Comparison of ENCODE assay signal across 24 cellular contexts in the genomic region with DNA sequence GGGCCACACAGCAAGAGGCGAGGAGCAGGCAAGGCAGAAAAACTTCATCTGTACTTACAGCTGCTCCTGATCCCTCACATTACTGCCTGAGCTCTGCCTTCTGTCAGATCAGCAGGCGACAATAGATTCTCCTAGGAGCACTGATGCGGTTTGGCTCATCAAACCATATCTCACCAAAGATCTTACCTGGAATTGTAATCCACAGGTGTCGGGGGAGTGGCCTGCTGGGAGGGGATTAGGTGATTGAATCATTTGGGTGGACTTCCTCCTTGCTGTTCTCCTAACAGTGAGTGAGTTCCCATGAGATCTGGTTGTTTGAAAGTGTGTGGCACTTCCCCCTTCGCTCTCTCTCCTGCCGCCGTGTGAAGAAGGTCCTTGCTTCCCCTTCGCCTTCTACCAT.
"Had no signal": no experiment of that assay in that cellular context is flagged by ENCODE, and none has a peak within 500 bp of the region (broad histone marks: within the 10 kb centered on the region; RNA-seq: fewer than 3 reads in every experiment).

No MANE protein-coding gene starts in this region.

- H3K9me3 Mint-ChIP-seq: mesothelial cell of epicardium had no signal

- H3K27me3 ChIP-seq: dorsolateral prefrontal cortex, esophagus squamous epithelium, gastrocnemius medialis, heart right ventricle, left lung had no signal

- H3K4me1 Mint-ChIP-seq: mesothelial cell of epicardium, naive B cell had no signal

- H3K4me1 ChIP-seq: esophagus squamous epithelium, gastrocnemius medialis, heart right ventricle, left lung, lower lobe of right lung had no signal

- H3K36me3 ChIP-seq: esophagus squamous epithelium, gastrocnemius medialis, heart right ventricle, left lung, lower lobe of right lung had no signal

- DNase-seq: dermis blood vessel endothelial cell; dorsolateral prefrontal cortex; effector CD4-positive, alpha-beta T cell; effector memory CD4-positive, alpha-beta T cell; erythroblast; esophagus squamous epithelium; foreskin fibroblast; foreskin melanocyte; gastrocnemius medialis; glutamatergic neuron; head of caudate nucleus; heart right ventricle; hippocampal formation; left cardiac atrium; left lung; left ventricle myocardium superior; lower lobe of right lung; mesenchymal stem cell; mucosa of descending colon; naive B cell had no signal

- H3K4me3 ChIP-seq: coronary artery, dorsolateral prefrontal cortex, esophagus squamous epithelium, gastrocnemius medialis, heart right ventricle, left lung, lower lobe of right lung, mucosa of descending colon had no signal

- H3K9me3 ChIP-seq: esophagus squamous epithelium, gastrocnemius medialis, heart right ventricle, left lung, lower lobe of right lung, mucosa of descending colon had no signal

- H3K27ac Mint-ChIP-seq: mesothelial cell of epicardium, naive B cell had no signal

- H3K27me3 Mint-ChIP-seq: naive B cell had no signal

- H3K4me3 Mint-ChIP-seq: mesothelial cell of epicardium, naive B cell had no signal

- ATAC-seq: esophagus mucosa, gastrocnemius medialis, heart right ventricle, left cardiac atrium, left lung, left ventricle myocardium superior, lower lobe of right lung, mucosa of descending colon had no signal

- H3K36me3 Mint-ChIP-seq: mesothelial cell of epicardium, naive B cell had no signal

- H3K27ac ChIP-seq: coronary artery, dorsolateral prefrontal cortex, epithelial cell of prostate, esophagus squamous epithelium, gastrocnemius medialis, heart right ventricle, left lung, lower lobe of right lung had no signal
